ENCODE assay signal across 1 cellular context in the genomic region with DNA sequence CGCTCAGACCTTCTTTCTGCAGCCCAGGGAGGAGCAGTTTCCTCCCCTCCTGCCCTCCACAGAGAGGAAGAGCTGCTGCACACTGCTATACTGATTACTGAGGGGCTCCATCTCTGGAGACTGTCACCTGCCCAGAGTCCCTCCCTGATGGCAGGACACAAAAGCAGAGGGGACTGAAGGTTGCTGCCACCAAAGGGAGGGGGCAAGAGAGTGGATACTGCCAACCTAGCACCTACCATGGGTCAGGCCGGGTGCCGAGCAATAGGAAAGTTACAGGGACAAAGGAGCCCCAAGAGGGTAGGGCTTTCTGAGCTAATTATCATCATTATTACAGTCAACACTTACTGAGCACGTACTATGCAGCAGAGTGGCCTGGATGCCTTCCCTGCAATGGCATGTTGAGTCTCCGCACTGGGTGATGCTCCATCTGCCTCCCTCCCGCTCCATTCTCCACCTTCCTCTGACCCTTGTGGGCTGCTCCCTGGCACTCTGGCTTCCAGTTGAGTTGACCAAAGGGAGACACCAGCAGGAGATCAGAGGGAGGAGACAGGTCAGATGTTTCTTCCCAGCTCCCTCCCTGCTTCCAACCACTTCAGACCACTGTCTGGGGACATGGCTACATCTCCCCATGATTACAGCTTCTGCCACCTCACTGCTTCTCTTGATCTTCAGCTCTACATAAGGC.
TF ChIP-seq lines count a peak whose summit lies in the region.

No MANE protein-coding gene starts in this region.

TF ChIP-seq in H1, 55 proteins besides CTCF, POLR2A, EP300 and RAD21:
- TF ChIP-seq SP4 (IDR thresholded peaks at IDR 0.05; ENCODE audit: low read length) = no peak
- no peak for TF ChIP-seq TBP (IDR thresholded peaks at IDR 0.05; ENCODE audit: low read depth, low read length)
- TF ChIP-seq, protein P1, sequence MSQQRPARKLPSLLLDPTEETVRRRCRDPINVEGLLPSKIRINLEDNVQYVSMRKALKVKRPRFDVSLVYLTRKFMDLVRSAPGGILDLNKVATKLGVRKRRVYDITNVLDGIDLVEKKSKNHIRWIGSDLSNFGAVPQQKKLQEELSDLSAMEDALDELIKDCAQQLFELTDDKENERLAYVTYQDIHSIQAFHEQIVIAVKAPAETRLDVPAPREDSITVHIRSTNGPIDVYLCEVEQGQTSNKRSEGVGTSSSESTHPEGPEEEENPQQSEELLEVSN (IDR thresholded peaks at IDR 0.05) = no peak
TF ChIP-seq in H1: peak in this region for 0.
